ENCODE assay signal across 15 cellular contexts in genomic region chrX:110409925-110410324, GRCh38. TPM values are rescaled to one million over a fixed set of nuclear protein-coding genes. Genes with fewer than 3 reads are reported as not detected.
DNase-seq lines count a peak whose midpoint lies in the region; ATAC-seq and TF ChIP-seq lines count a peak whose summit lies in the region.
"Had no signal": no experiment of that assay in that cellular context is flagged by ENCODE, and none has a peak within 500 bp of the region (broad histone marks: within the 10 kb centered on the region; RNA-seq: fewer than 3 reads in every experiment).

No MANE protein-coding gene starts in this region.

- CTCF ChIA-PET in SK-N-SH (lab: Yijun Ruan, JAX), result interaction anchor here (1.3 to 14.6 kb wide), 3 partner anchors 8 to 263 kb away, joined by 6 to 315 read pairs (median 82); no protein-coding TSS in a partner anchor

- peak overlapping the region; percentile 35 for H3K27ac Mint-ChIP-seq in progenitor cell of endocrine pancreas
- H3K27ac Mint-ChIP-seq: immature natural killer cell had no signal

- peaks cover 3% of the 10 kb centered on the region for H3K9me3 Mint-ChIP-seq in progenitor cell of endocrine pancreas (ENCODE audit: low read depth)
- H3K9me3 Mint-ChIP-seq: immature natural killer cell, neural progenitor cell had no signal

- ATAC-seq in SK-N-SH treated with all-trans-retinoic acid at 6 μM for 48 hours, result no peak
- ATAC-seq in GM19023 (IDR thresholded peaks at IDR 0.05; ENCODE audit: unreplicated experiment), result no peak

- TF ChIP-seq RAD21 in SK-N-SH (IDR thresholded peaks at IDR 0.05; ENCODE audit: low read length), result no peak

- in situ Hi-C loops in brain microvascular endothelial cell (cut with HindIII; ENCODE audit: low pct_ligation_motif_present, low sequenced_read_pairs), result loop anchor here (25.0 kb wide), 1 partner anchor 248 kb away; no protein-coding TSS in a partner anchor

- no peaks in the 10 kb centered on the region for H3F3A ChIP-seq in SK-N-SH (replicated peaks; ENCODE audit: insufficient read depth)

- H3K9me3 ChIP-seq in SK-N-SH, result no peaks in the 10 kb centered on the region
- no peaks in the 10 kb centered on the region for H3K9me3 ChIP-seq in MG63
- H3K9me3 ChIP-seq: HAP-1, testis had no signal

- no peaks in the 10 kb centered on the region for H3K36me3 Mint-ChIP-seq in progenitor cell of endocrine pancreas (ENCODE audit: insufficient read depth)
- H3K36me3 Mint-ChIP-seq: immature natural killer cell, neural progenitor cell had no signal

- H3K4me2 ChIP-seq in SK-N-SH, result no peak overlapping the region
- H3K4me2 ChIP-seq: neural progenitor cell had no signal

- TF ChIP-seq CTCF in SK-N-SH (IDR thresholded peaks at IDR 0.05) (no peak), brain microvascular endothelial cell (IDR thresholded peaks at IDR 0.05; ENCODE audit: low read depth, low read length, missing control alignments) (no peak), progenitor cell of endocrine pancreas (IDR thresholded peaks at IDR 0.05; ENCODE audit: unreplicated experiment) (no peak)

- 12% methylated on average over 6 of the region's 6 CpGs for WGBS in SK-N-SH (ENCODE audit: low lambda C conversion rate)

- no peaks in the 10 kb centered on the region for H3K9me2 ChIP-seq in SK-N-SH

- DNase-seq in SK-N-SH, result no peak
- peak; percentile 49 for DNase-seq in MG63
- peak; percentile 61 for DNase-seq in brain microvascular endothelial cell
- no peak for DNase-seq in progenitor cell of endocrine pancreas (ENCODE audit: low spot score, unreplicated experiment)
- DNase-seq in C1 segment of cervical spinal cord (lab: John Stamatoyannopoulos, UW), result no peak
- DNase-seq in NCI-H774 (lab: John Stamatoyannopoulos, UW), result no peak
- DNase-seq: activated gamma-delta T cell; effector CD4-positive, alpha-beta T cell; immature natural killer cell; NCI-H1105 treated with DMSO at 0.1 percent for 48 hours; testis had no signal

- H4K20me1 ChIP-seq in SK-N-SH (ENCODE audit: insufficient read depth), result no peaks in the 10 kb centered on the region

- H3K79me2 ChIP-seq in SK-N-SH (ENCODE audit: insufficient read depth), result no peaks in the 10 kb centered on the region

- H3K27ac ChIP-seq in SK-N-SH (ENCODE audit: low read depth in 2 of 2, low read length in 1 of 2), result no peak overlapping the region; a peak in 1 of 4 replicates
- H3K27ac ChIP-seq in brain microvascular endothelial cell, result peak overlapping the region; percentile 18
- H3K27ac ChIP-seq: neural progenitor cell, testis had no signal

- no peak overlapping the region for H2AFZ ChIP-seq in SK-N-SH (ENCODE audit: low read depth)
- H2AFZ ChIP-seq: neural progenitor cell had no signal

- no peaks in the 10 kb centered on the region for H3K36me3 ChIP-seq in SK-N-SH (replicated peaks in 1 of 2; ENCODE audit: control insufficient read depth in 1 of 2, insufficient read depth in 2 of 2, low read length in 1 of 2)
- H3K36me3 ChIP-seq in MG63, result no peaks in the 10 kb centered on the region
- no peaks in the 10 kb centered on the region for H3K36me3 ChIP-seq in brain microvascular endothelial cell (replicated peaks)
- H3K36me3 ChIP-seq: HAP-1, neural progenitor cell had no signal

- POLR2A ChIA-PET in SK-N-SH (lab: Yijun Ruan, JAX), result no interaction called here

- no peak overlapping the region for H3K9ac ChIP-seq in SK-N-SH
- H3K9ac ChIP-seq: neural progenitor cell had no signal

- TF ChIP-seq EP300 in SK-N-SH (IDR thresholded peaks at IDR 0.05; ENCODE audit: borderline replicate concordance in 1 of 2, low read depth in 1 of 2, low read length in 1 of 2), result no peak

- H3K4me3 ChIP-seq in SK-N-SH (ENCODE audit: low read depth in 2 of 2, low read length in 1 of 2) (no peak overlapping the region), MG63 (no peak overlapping the region), brain microvascular endothelial cell (ENCODE audit: low read depth, low read length) (no peak overlapping the region)
- H3K4me3 ChIP-seq: HAP-1, neural progenitor cell, testis had no signal

- H3K4me1 ChIP-seq in SK-N-SH (ENCODE audit: control insufficient read depth in 1 of 2, insufficient read depth in 2 of 2, low read depth in 1 of 2, low read length in 1 of 2), result no peaks in the 10 kb centered on the region; a peak in 1 of 4 replicates
- H3K4me1 ChIP-seq: neural progenitor cell had no signal

- H3K27me3 ChIP-seq in SK-N-SH (ENCODE audit: insufficient read depth), result no peaks in the 10 kb centered on the region
- H3K27me3 ChIP-seq in MG63, result no peaks in the 10 kb centered on the region
- H3K27me3 ChIP-seq in brain microvascular endothelial cell (replicated peaks), result no peaks in the 10 kb centered on the region
- H3K27me3 ChIP-seq: neural progenitor cell, testis had no signal

- no peak overlapping the region for H3K4me3 Mint-ChIP-seq in progenitor cell of endocrine pancreas (ENCODE audit: low read depth)
- H3K4me3 Mint-ChIP-seq: immature natural killer cell, neural progenitor cell had no signal

- H3K27me3 Mint-ChIP-seq in progenitor cell of endocrine pancreas, result no peaks in the 10 kb centered on the region

- H3K4me1 Mint-ChIP-seq in progenitor cell of endocrine pancreas (ENCODE audit: low read depth), result peaks cover 33% of the 10 kb centered on the region

TF ChIP-seq in SK-N-SH, 30 proteins besides CTCF, POLR2A, EP300 and RAD21:
- TF ChIP-seq USF1 (IDR thresholded peaks at IDR 0.05; ENCODE audit: borderline replicate concordance, low read depth) (no peak), FOSL2 (IDR thresholded peaks at IDR 0.05; ENCODE audit: borderline replicate concordance, low read depth) (peak; percentile 46; the same call in 1 of the 2 replicates), JUND (IDR thresholded peaks at IDR 0.05) (peak; percentile 29; the same call in 1 of the 2 replicates)

TF ChIP-seq in SK-N-SH treated with all-trans-retinoic acid at 6 μM for 48 hours, 23 proteins besides CTCF, POLR2A, EP300 and RAD21 (continues in another document):
- TF ChIP-seq ZNF565 (CRISPR knock-in tag; conservative IDR thresholded peaks at IDR 0.05; ENCODE audit: low read depth), result no peak
- no peak for TF ChIP-seq ZFP3 (CRISPR knock-in tag; IDR thresholded peaks at IDR 0.05)
- TF ChIP-seq, protein P1, sequence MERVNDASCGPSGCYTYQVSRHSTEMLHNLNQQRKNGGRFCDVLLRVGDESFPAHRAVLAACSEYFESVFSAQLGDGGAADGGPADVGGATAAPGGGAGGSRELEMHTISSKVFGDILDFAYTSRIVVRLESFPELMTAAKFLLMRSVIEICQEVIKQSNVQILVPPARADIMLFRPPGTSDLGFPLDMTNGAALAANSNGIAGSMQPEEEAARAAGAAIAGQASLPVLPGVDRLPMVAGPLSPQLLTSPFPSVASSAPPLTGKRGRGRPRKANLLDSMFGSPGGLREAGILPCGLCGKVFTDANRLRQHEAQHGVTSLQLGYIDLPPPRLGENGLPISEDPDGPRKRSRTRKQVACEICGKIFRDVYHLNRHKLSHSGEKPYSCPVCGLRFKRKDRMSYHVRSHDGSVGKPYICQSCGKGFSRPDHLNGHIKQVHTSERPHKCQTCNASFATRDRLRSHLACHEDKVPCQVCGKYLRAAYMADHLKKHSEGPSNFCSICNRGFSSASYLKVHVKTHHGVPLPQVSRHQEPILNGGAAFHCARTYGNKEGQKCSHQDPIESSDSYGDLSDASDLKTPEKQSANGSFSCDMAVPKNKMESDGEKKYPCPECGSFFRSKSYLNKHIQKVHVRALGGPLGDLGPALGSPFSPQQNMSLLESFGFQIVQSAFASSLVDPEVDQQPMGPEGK (CRISPR knock-in tag; IDR thresholded peaks at IDR 0.05; ENCODE audit: borderline replicate concordance), result no peak
- TF ChIP-seq, protein P2, sequence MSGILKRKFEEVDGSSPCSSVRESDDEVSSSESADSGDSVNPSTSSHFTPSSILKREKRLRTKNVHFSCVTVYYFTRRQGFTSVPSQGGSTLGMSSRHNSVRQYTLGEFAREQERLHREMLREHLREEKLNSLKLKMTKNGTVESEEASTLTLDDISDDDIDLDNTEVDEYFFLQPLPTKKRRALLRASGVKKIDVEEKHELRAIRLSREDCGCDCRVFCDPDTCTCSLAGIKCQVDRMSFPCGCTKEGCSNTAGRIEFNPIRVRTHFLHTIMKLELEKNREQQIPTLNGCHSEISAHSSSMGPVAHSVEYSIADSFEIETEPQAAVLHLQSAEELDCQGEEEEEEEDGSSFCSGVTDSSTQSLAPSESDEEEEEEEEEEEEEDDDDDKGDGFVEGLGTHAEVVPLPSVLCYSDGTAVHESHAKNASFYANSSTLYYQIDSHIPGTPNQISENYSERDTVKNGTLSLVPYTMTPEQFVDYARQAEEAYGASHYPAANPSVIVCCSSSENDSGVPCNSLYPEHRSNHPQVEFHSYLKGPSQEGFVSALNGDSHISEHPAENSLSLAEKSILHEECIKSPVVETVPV (CRISPR knock-in tag; IDR thresholded peaks at IDR 0.05), result no peak
- no peak for TF ChIP-seq PPARA (CRISPR knock-in tag; IDR thresholded peaks at IDR 0.05; ENCODE audit: borderline replicate concordance)
- TF ChIP-seq CREB5 (CRISPR knock-in tag; IDR thresholded peaks at IDR 0.05; ENCODE audit: low read depth), result no peak
- no peak for TF ChIP-seq SNAI2 (CRISPR knock-in tag; IDR thresholded peaks at IDR 0.05)
- no peak for TF ChIP-seq RARB (CRISPR knock-in tag; IDR thresholded peaks at IDR 0.05)
- no peak for TF ChIP-seq ZNF8 (CRISPR knock-in tag; IDR thresholded peaks at IDR 0.05)
- TF ChIP-seq ZFP30 (CRISPR knock-in tag; IDR thresholded peaks at IDR 0.05), result no peak
- TF ChIP-seq ZC3H10 (CRISPR knock-in tag; IDR thresholded peaks at IDR 0.05), result no peak
- no peak for TF ChIP-seq OSR1 (CRISPR knock-in tag; IDR thresholded peaks at IDR 0.05)
- TF ChIP-seq ARNTL (CRISPR knock-in tag; IDR thresholded peaks at IDR 0.05; ENCODE audit: borderline replicate concordance, low read depth), result no peak
- TF ChIP-seq TOX (CRISPR knock-in tag; IDR thresholded peaks at IDR 0.05; ENCODE audit: borderline replicate concordance), result no peak

RNA-seq across cellular contexts. Expression of gene RTL9, which starts 51.3 kb away (rescaled TPM):
- 0.02 and 0.05 TPM in 2 replicates for polyA plus RNA-seq in SK-N-SH (2012; rRNA removed)
- 0.03 and 0.05 TPM in 2 replicates for polyA plus RNA-seq in SK-N-SH (2012; cell fraction: cytosol; rRNA removed)
- 0.11 and 0.19 TPM in 2 replicates for polyA plus RNA-seq in SK-N-SH (2012; cell fraction: nucleus; rRNA removed)
- 0.30 and 0.72 TPM in 2 replicates for total RNA-seq in MG63 (2014; rRNA removed; shearing (Covaris generic); ENCODE audit: low replicate concordance)
- 1.4 and 1.5 TPM in 2 replicates for total RNA-seq in progenitor cell of endocrine pancreas
- polyA plus RNA-seq: immature natural killer cell had no signal

Comparison
In these comparisons a context has a peak if more than half of its experiments do, and no peak if none do; other contexts are left out.
1. DNase-seq: peak in MG63 (single experiment) and brain microvascular endothelial cell (single experiment); none in SK-N-SH (single experiment), progenitor cell of endocrine pancreas (single experiment), C1 segment of cervical spinal cord (0 of 14) and NCI-H774 (single experiment).